Comparison of ENCODE assay signal across 7 cellular contexts in the genomic region with DNA sequence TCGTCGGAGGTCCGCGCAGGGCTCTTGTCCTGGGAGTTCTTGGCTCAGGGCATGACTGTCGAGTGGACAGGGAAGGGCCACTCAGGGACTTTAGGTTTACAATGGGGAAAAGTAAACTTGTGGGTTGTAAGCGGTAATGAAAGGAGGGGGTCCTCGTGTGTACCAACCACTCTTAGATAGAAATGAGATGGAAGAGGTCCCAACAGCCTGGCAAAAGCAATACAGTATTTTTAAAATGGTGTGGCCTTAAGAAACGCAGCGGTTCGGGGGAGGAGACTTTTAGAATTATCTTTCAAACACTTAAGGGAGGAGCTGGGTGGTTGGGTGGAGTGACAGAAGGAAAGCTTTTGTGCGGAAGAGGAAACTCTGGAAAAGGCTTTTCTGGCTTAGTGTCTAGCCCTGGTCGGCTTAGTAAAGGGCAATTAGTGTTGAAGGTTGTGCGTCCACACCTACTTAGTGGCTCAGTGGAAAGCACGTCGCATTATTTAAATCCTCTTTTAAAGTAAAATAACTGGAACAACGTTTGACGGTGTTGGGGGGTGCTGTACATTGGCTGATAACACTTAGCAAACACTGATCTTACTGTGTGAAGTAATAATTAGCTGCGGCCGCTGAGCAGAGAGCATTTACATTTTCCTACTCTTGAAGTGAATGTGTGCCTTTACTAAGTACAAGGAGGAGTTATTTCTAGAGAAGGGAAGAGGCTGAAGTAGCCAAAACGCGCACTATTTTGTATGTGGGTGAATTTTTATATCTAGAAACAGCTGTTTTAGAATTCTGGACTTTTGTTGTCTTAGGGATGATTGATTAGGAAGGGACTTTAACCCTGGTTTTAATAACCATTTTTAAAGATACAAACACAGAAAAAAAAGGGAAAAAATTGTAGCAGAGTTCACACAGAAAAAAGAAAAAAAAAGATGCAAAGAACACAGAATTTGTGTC. TPM values are rescaled to one million over a fixed set of nuclear protein-coding genes. Genes with fewer than 3 reads are reported as not detected.
A peak's percentile ranks its signal among the peaks of the same experiment; 100 is the strongest.
DNase-seq lines count a peak whose midpoint lies in the region; ATAC-seq, FAIRE-seq and TF ChIP-seq lines count a peak whose summit lies in the region.

No MANE protein-coding gene starts in this region.

- DNase-seq in H54 (ENCODE audit: insufficient read length, low spot score), result peak; percentile 49
- peak; percentile 85 for DNase-seq in LHCN-M2 (ENCODE audit: low read depth)
- peak; percentile 96 for DNase-seq in SIG-M5 treated with dmso at 0.1 percent for 504 hours (lab: John Stamatoyannopoulos, UW; ENCODE audit: unreplicated experiment)
- DNase-seq in amniotic epithelial cell (ENCODE audit: low read depth), result peak; percentile 90
- no peak for DNase-seq in left ventricle myocardium superior
- peak; percentile 57 for DNase-seq in pulmonary artery endothelial cell (ENCODE audit: low read depth, low spot score)

- TF ChIP-seq POLR2A in H54 (IDR thresholded peaks at IDR 0.05; ENCODE audit: low read depth, low read length), result no peak

- intact Hi-C loops in left ventricle myocardium superior (cut with micrococcal nuclease), result no loop called here

- peak; percentile 71 for FAIRE-seq in H54 (lab: Jason Lieb, UNC)

- peak; percentile 72 for ATAC-seq in left ventricle myocardium superior

- H3K4me3 ChIP-seq in GM08714 (ENCODE audit: low read length), result peak overlapping the region; percentile 92

RNA-seq across cellular contexts. Expression of a gene that starts 1.0 kb away (rescaled TPM):
- total RNA-seq in LHCN-M2 (2014; rRNA removed) (75.1 and 82.6 TPM in 2 replicates), left ventricle myocardium superior (47.9 TPM), pulmonary artery endothelial cell (308 and 847 TPM in 2 replicates)
- 21.3 TPM for polyA plus RNA-seq in LHCN-M2 (2012)
